In genomic region chr9:136579638-136580219, GRCh38 we compare ENCODE assay signal across 7 cellular contexts. TPM values are rescaled to one million over a fixed set of nuclear protein-coding genes. Genes with fewer than 3 reads are reported as not detected.
A peak's percentile ranks its signal among the peaks of the same experiment; 100 is the strongest.
DNase-seq lines count a peak whose midpoint lies in the region; ATAC-seq and TF ChIP-seq lines count a peak whose summit lies in the region.
"Not testable (repeated sequence)": the region's sequence is repeated elsewhere in the genome, so short reads cannot be mapped to it uniquely, and the experiment has no call there.

No MANE protein-coding gene starts in this region.

- H3K9ac ChIP-seq in HCT116 (ENCODE audit: low read length): not testable (repeated sequence)

- H3K27me3 Mint-ChIP-seq in activated CD4-positive, alpha-beta T cell treated with anti-CD3 and anti-CD28 coated beads for 36 hours; activated T-helper 17 cell treated with anti-CD3 and anti-CD28 coated beads, Interleukin-2, amount 50 U/mL, for 72 hours; activated naive CD8-positive, alpha-beta T cell treated with anti-CD3 and anti-CD28 coated beads, Interleukin-2, amount 50 U/mL, for 24 hours; endothelial cell (ENCODE audit: unreplicated experiment); stimulated activated naive CD8-positive, alpha-beta T cell treated with anti-CD3 and anti-CD28 coated beads, Interleukin-15, Interleukin-2, amounts not matched to agents 100 ng/mL and 50 ng/mL, for 24 hours: not testable (repeated sequence)

- not testable (repeated sequence) for DNase-seq in HCT116 (ENCODE audit: low read depth, low spot score); activated CD4-positive, alpha-beta T cell treated with anti-CD3 and anti-CD28 coated beads for 36 hours; activated naive CD8-positive, alpha-beta T cell treated with anti-CD3 and anti-CD28 coated beads, Interleukin-2, amount 50 U/mL, for 24 hours; endothelial cell (ENCODE audit: low spot score)
- peak; percentile 37 for DNase-seq in myocyte (ENCODE audit: low read depth)

- H3K36me3 Mint-ChIP-seq in activated CD4-positive, alpha-beta T cell treated with anti-CD3 and anti-CD28 coated beads for 36 hours (ENCODE audit: low read depth); activated T-helper 17 cell treated with anti-CD3 and anti-CD28 coated beads, Interleukin-2, amount 50 U/mL, for 72 hours (ENCODE audit: low read depth); activated naive CD8-positive, alpha-beta T cell treated with anti-CD3 and anti-CD28 coated beads, Interleukin-2, amount 50 U/mL, for 24 hours (ENCODE audit: low read depth); endothelial cell (ENCODE audit: low read depth, unreplicated experiment); stimulated activated naive CD8-positive, alpha-beta T cell treated with anti-CD3 and anti-CD28 coated beads, Interleukin-15, Interleukin-2, amounts not matched to agents 100 ng/mL and 50 ng/mL, for 24 hours (ENCODE audit: low read depth): not testable (repeated sequence)

- H3K79me2 ChIP-seq in HCT116 (ENCODE audit: insufficient read depth, low read length): not testable (repeated sequence)

- not testable (repeated sequence) for H3K9me2 ChIP-seq in HCT116 (ENCODE audit: insufficient read depth)

- not testable (repeated sequence) for TF ChIP-seq CTCF in HCT116 (IDR thresholded peaks at IDR 0.05 in 2 of 3, conservative IDR thresholded peaks at IDR 0.05 in 1 of 3; ENCODE audit: borderline replicate concordance in 1 of 3, insufficient read depth in 1 of 3, low read depth in 2 of 3, low read length in 2 of 3); endothelial cell (IDR thresholded peaks at IDR 0.05; ENCODE audit: unreplicated experiment)

- intact Hi-C loops in HCT116 (cut with micrococcal nuclease): loop anchor here (2.0 kb wide), 1 partner anchor 33 kb away; the partner anchor contains the start of gene NOTCH1
- intact Hi-C loops in activated CD4-positive, alpha-beta T cell treated with anti-CD3 and anti-CD28 coated beads for 36 hours (cut with DNase I, micrococcal nuclease): not testable (repeated sequence)

- H4K20me1 ChIP-seq in HCT116 (ENCODE audit: insufficient read depth): not testable (repeated sequence)

- not testable (repeated sequence) for H3K36me3 ChIP-seq in HCT116 (ENCODE audit: control insufficient read depth in 1 of 2, insufficient read depth in 2 of 2, low read length in 2 of 2)

- RAD21 ChIA-PET in HCT116 (lab: Charles Lee; ENCODE audit: low non-redundant PET in 1 of 2, low total read pairs in 2 of 2, uncharacterized antibody in 2 of 2, unreplicated experiment in 2 of 2): interaction anchor here in 1 of 2 experiments (0.7 kb wide), 1 partner anchor 95 kb away, joined by 3 read pairs; no protein-coding TSS in a partner anchor

- not testable (repeated sequence) for TF ChIP-seq RAD21 in HCT116 (IDR thresholded peaks at IDR 0.05; ENCODE audit: low read depth)

- H3K4me3 Mint-ChIP-seq in activated CD4-positive, alpha-beta T cell treated with anti-CD3 and anti-CD28 coated beads for 36 hours; activated T-helper 17 cell treated with anti-CD3 and anti-CD28 coated beads, Interleukin-2, amount 50 U/mL, for 72 hours; activated naive CD8-positive, alpha-beta T cell treated with anti-CD3 and anti-CD28 coated beads, Interleukin-2, amount 50 U/mL, for 24 hours; stimulated activated naive CD8-positive, alpha-beta T cell treated with anti-CD3 and anti-CD28 coated beads, Interleukin-15, Interleukin-2, amounts not matched to agents 100 ng/mL and 50 ng/mL, for 24 hours: not testable (repeated sequence)
- H3K4me3 Mint-ChIP-seq in endothelial cell (ENCODE audit: unreplicated experiment): peak overlapping the region; percentile 54

- peaks cover 32 to 49% of the 10 kb centered on the region in 2 experiments for H3K4me1 ChIP-seq in HCT116 (ENCODE audit: control insufficient read depth in 1 of 2, insufficient read depth in 2 of 2, low read length in 2 of 2)

- H3K9me3 Mint-ChIP-seq in activated CD4-positive, alpha-beta T cell treated with anti-CD3 and anti-CD28 coated beads for 36 hours (ENCODE audit: low read depth); activated T-helper 17 cell treated with anti-CD3 and anti-CD28 coated beads, Interleukin-2, amount 50 U/mL, for 72 hours; activated naive CD8-positive, alpha-beta T cell treated with anti-CD3 and anti-CD28 coated beads, Interleukin-2, amount 50 U/mL, for 24 hours; endothelial cell (ENCODE audit: unreplicated experiment); stimulated activated naive CD8-positive, alpha-beta T cell treated with anti-CD3 and anti-CD28 coated beads, Interleukin-15, Interleukin-2, amounts not matched to agents 100 ng/mL and 50 ng/mL, for 24 hours: not testable (repeated sequence)

- POLR2A ChIA-PET in HCT116 (lab: Charles Lee): interaction anchor here (0.9 kb wide), 1 partner anchor 16 kb away, joined by 3 read pairs; no protein-coding TSS in a partner anchor
- POLR2A ChIA-PET in activated CD4-positive, alpha-beta T cell treated with anti-CD3 and anti-CD28 coated beads for 36 hours (lab: Charles Lee): not testable (repeated sequence)

- not testable (repeated sequence) for H3K9me3 ChIP-seq in HCT116 (ENCODE audit: control insufficient read depth in 1 of 2, insufficient read depth in 1 of 2, low read depth in 1 of 2, low read length in 2 of 2)

- not testable (repeated sequence) for BruUV-seq in HCT116 (replicated peaks; lab: Mats Ljungman, UMichigan)

- not testable (repeated sequence) for H3K4me3 ChIP-seq in HCT116 (replicated peaks in 1 of 2; ENCODE audit: low read depth in 1 of 2, low read length in 2 of 2)

- peak overlapping the region; percentile 90 for H3K4me2 ChIP-seq in HCT116 (ENCODE audit: low read length)

- not testable (repeated sequence) for TF ChIP-seq POLR2A in HCT116 (IDR thresholded peaks at IDR 0.05; ENCODE audit: borderline replicate concordance, extremely low read depth, insufficient read depth, insufficient read length)

- H3K27ac Mint-ChIP-seq in activated CD4-positive, alpha-beta T cell treated with anti-CD3 and anti-CD28 coated beads for 36 hours; activated T-helper 17 cell treated with anti-CD3 and anti-CD28 coated beads, Interleukin-2, amount 50 U/mL, for 72 hours: not testable (repeated sequence)
- peak overlapping the region; percentile 8 for H3K27ac Mint-ChIP-seq in activated naive CD8-positive, alpha-beta T cell treated with anti-CD3 and anti-CD28 coated beads, Interleukin-2, amount 50 U/mL, for 24 hours
- peak overlapping the region; percentile 12 for H3K27ac Mint-ChIP-seq in endothelial cell (ENCODE audit: unreplicated experiment)
- peak overlapping the region; percentile 42 for H3K27ac Mint-ChIP-seq in stimulated activated naive CD8-positive, alpha-beta T cell treated with anti-CD3 and anti-CD28 coated beads, Interleukin-15, Interleukin-2, amounts not matched to agents 100 ng/mL and 50 ng/mL, for 24 hours

- not testable (repeated sequence) for H3K4me1 Mint-ChIP-seq in activated CD4-positive, alpha-beta T cell treated with anti-CD3 and anti-CD28 coated beads for 36 hours; activated T-helper 17 cell treated with anti-CD3 and anti-CD28 coated beads, Interleukin-2, amount 50 U/mL, for 72 hours; activated naive CD8-positive, alpha-beta T cell treated with anti-CD3 and anti-CD28 coated beads, Interleukin-2, amount 50 U/mL, for 24 hours; stimulated activated naive CD8-positive, alpha-beta T cell treated with anti-CD3 and anti-CD28 coated beads, Interleukin-15, Interleukin-2, amounts not matched to agents 100 ng/mL and 50 ng/mL, for 24 hours (ENCODE audit: low read depth)
- H3K4me1 Mint-ChIP-seq in endothelial cell (ENCODE audit: unreplicated experiment): peaks cover 12% of the 10 kb centered on the region

- not testable (repeated sequence) for H2AFZ ChIP-seq in HCT116 (ENCODE audit: low read depth, low read length, poor library complexity, severe bottlenecking)

- H3K27me3 ChIP-seq in HCT116 (ENCODE audit: insufficient read depth, low read length): not testable (repeated sequence)

- CTCF ChIA-PET in HCT116 (lab: Charles Lee): interaction anchor here (1.0 kb wide), 2 partner anchors 91 to 95 kb away, joined by 3 read pairs; no protein-coding TSS in a partner anchor
- CTCF ChIA-PET in activated CD4-positive, alpha-beta T cell treated with anti-CD3 and anti-CD28 coated beads for 36 hours (lab: Charles Lee): not testable (repeated sequence)

- not testable (repeated sequence) for ATAC-seq in HCT116; activated naive CD8-positive, alpha-beta T cell treated with anti-CD3 and anti-CD28 coated beads, Interleukin-2, amount 50 U/mL, for 24 hours
- peak; percentile 19 for ATAC-seq in activated CD4-positive, alpha-beta T cell treated with anti-CD3 and anti-CD28 coated beads for 36 hours
- ATAC-seq in activated T-helper 17 cell treated with anti-CD3 and anti-CD28 coated beads, Interleukin-2, amount 50 U/mL, for 72 hours (replicated peaks): peak; percentile 34

- peak overlapping the region; percentile 80; the same call in 1 of the 2 replicates for H3K27ac ChIP-seq in HCT116 (ENCODE audit: low read depth, low read length)

RNA-seq across cellular contexts. Expression of gene NOTCH1, which starts 33.9 kb away (rescaled TPM):
- total RNA-seq in HCT116 (2021; ENCODE audit: unreplicated experiment) (36.2 TPM), endothelial cell (ENCODE audit: unreplicated experiment) (312 TPM), myocyte (6.2 and 16.0 TPM in 2 replicates)
- 14.8 and 21.3 TPM in 2 replicates for polyA plus RNA-seq in HCT116 (2012)
- total RNA-seq in activated CD4-positive, alpha-beta T cell treated with anti-CD3 and anti-CD28 coated beads for 36 hours: 10 to 100 TPM; 70.0 to 79.4 TPM
- total RNA-seq in activated T-helper 17 cell treated with anti-CD3 and anti-CD28 coated beads, Interleukin-2, amount 50 U/mL, for 72 hours: 10 to 100 TPM; 63.8 to 65.9 TPM
- polyA plus RNA-seq in myocyte (2012): 3.8 TPM
